29 cellular contexts compared by ENCODE assay signal in the genomic region with DNA sequence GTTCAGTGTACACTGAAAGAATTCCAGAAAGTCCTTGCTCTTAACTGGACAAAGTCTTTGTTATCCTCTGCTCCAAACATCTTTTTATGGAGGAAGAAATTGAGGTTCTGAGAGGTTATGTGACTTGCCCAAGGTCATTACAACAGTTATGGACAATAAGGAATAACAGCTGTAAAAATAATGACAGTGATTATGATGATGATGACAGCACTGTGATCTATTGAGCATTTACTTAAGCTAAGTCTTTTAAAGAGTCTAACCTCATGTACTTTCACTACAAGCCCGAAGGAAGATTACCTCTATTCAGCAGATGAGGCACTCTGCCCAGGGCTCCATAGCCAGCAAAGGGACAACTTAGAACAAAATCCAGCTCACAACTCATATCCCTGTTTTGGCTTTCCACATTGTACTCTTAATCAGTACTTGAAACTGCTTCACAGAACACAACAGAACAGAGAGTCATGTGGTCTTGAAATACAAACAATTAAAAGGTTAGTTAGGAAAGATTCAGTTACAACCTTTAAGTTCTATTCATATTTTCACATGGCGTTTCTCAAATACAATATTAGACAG.
A peak's percentile ranks its signal among the peaks of the same experiment; 100 is the strongest.
DNase-seq lines count a peak whose midpoint lies in the region; ATAC-seq and TF ChIP-seq lines count a peak whose summit lies in the region.
"Had no signal": no experiment of that assay in that cellular context is flagged by ENCODE, and none has a peak within 500 bp of the region (broad histone marks: within the 10 kb centered on the region; RNA-seq: fewer than 3 reads in every experiment).

No MANE protein-coding gene starts in this region.

- H3K27ac Mint-ChIP-seq in chondrocyte (ENCODE audit: unreplicated experiment): no peak overlapping the region
- H3K27ac Mint-ChIP-seq: activated CD4-positive, alpha-beta T cell treated with anti-CD3 and anti-CD28 coated beads for 36 hours; activated CD8-positive, alpha-beta T cell treated with anti-CD3 and anti-CD28 coated beads for 36 hours; activated naive CD4-positive, alpha-beta T cell treated with anti-CD3 and anti-CD28 coated beads, Interleukin-2, amount 10 ng/mL, durations not matched to agents 7 days and 5 days; activated T-helper 17 cell treated with anti-CD3 and anti-CD28 coated beads, Interleukin-2, amount 50 U/mL, for 72 hours; CD8-positive, alpha-beta T cell; HFFc6; neural progenitor cell had no signal

- DNase-seq in Right ventricle myocardium superior (no peak), left ventricle myocardium inferior (no peak), left ventricle myocardium superior (peak; percentile 36), skeletal muscle cell (ENCODE audit: low read depth) (peak; percentile 21), chondrocyte (ENCODE audit: low spot score) (no peak), cortex of kidney (lab: John Stamatoyannopoulos, UW) (no peak)
- DNase-seq in activated T-cell treated with anti-CD3 and anti-CD28 coated beads, Interleukin-2, amount 50 U/mL, for 48 hours: no peak
- DNase-seq: activated CD4-positive, alpha-beta T cell treated with anti-CD3 and anti-CD28 coated beads for 36 hours; activated CD8-positive, alpha-beta memory T cell treated with anti-CD3 and anti-CD28 coated beads, Interleukin-2, amount 50 U/mL, for 48 hours; activated CD8-positive, alpha-beta T cell treated with anti-CD3 and anti-CD28 coated beads for 36 hours; activated naive CD4-positive, alpha-beta T cell treated with anti-CD3 and anti-CD28 coated beads, Interleukin-2, amount 10 ng/mL, durations not matched to agents 7 days and 5 days; AML-193; amniotic stem cell; brain microvascular endothelial cell; CD8-positive, alpha-beta T cell; DMS 273 treated with DMSO at 0.1 percent for 48 hours; effector CD8-positive, alpha-beta T cell; glutamatergic neuron; HFFc6; NCI-H1048; NCI-H1694; pancreas; stimulated activated CD4-positive, alpha-beta T cell treated with anti-CD3 and anti-CD28 coated beads, Interleukin-4, amount 100 ng/mL, for 4 hours; substantia nigra; SW 1271 had no signal

- ATAC-seq in Right ventricle myocardium superior (ENCODE audit: poor library complexity) (peak; percentile 67), left ventricle myocardium superior (peak; percentile 76), HG02610 (IDR thresholded peaks at IDR 0.05; ENCODE audit: unreplicated experiment) (no peak)
- ATAC-seq: activated CD4-positive, alpha-beta T cell treated with anti-CD3 and anti-CD28 coated beads for 36 hours; activated CD8-positive, alpha-beta T cell treated with anti-CD3 and anti-CD28 coated beads for 36 hours; activated T-helper 17 cell treated with anti-CD3 and anti-CD28 coated beads, Interleukin-2, amount 50 U/mL, for 72 hours; CD8-positive, alpha-beta T cell; pancreas had no signal

- no peak overlapping the region for H3K27ac ChIP-seq in left ventricle myocardium inferior (replicated peaks)
- H3K27ac ChIP-seq: brain microvascular endothelial cell, neural progenitor cell, pancreas, SJCRH30 had no signal

- no peak overlapping the region for H3K4me3 Mint-ChIP-seq in chondrocyte (ENCODE audit: unreplicated experiment)
- H3K4me3 Mint-ChIP-seq: activated CD4-positive, alpha-beta T cell treated with anti-CD3 and anti-CD28 coated beads for 36 hours; activated CD8-positive, alpha-beta T cell treated with anti-CD3 and anti-CD28 coated beads for 36 hours; activated naive CD4-positive, alpha-beta T cell treated with anti-CD3 and anti-CD28 coated beads, Interleukin-2, amount 10 ng/mL, durations not matched to agents 7 days and 5 days; activated T-helper 17 cell treated with anti-CD3 and anti-CD28 coated beads, Interleukin-2, amount 50 U/mL, for 72 hours; CD8-positive, alpha-beta T cell; HFFc6; neural progenitor cell had no signal

- H3K27me3 Mint-ChIP-seq in chondrocyte (ENCODE audit: low read depth): no peaks in the 10 kb centered on the region
- H3K27me3 Mint-ChIP-seq: activated CD4-positive, alpha-beta T cell treated with anti-CD3 and anti-CD28 coated beads for 36 hours; activated naive CD4-positive, alpha-beta T cell treated with anti-CD3 and anti-CD28 coated beads, Interleukin-2, amount 10 ng/mL, durations not matched to agents 7 days and 5 days; activated T-helper 17 cell treated with anti-CD3 and anti-CD28 coated beads, Interleukin-2, amount 50 U/mL, for 72 hours had no signal

- no peaks in the 10 kb centered on the region for H3K36me3 ChIP-seq in left ventricle myocardium inferior
- H3K36me3 ChIP-seq: brain microvascular endothelial cell, neural progenitor cell, pancreas, SJCRH30 had no signal

- no peaks in the 10 kb centered on the region for H3K27me3 ChIP-seq in left ventricle myocardium inferior (ENCODE audit: low read depth)
- H3K27me3 ChIP-seq: brain microvascular endothelial cell, neural progenitor cell, pancreas, SJCRH30 had no signal

- intact Hi-C loops in Right ventricle myocardium superior (cut with DNase I): no loop called here
- intact Hi-C loops in left ventricle myocardium inferior (cut with micrococcal nuclease): no loop called here
- intact Hi-C loops in left ventricle myocardium superior (cut with micrococcal nuclease): loop anchor here (10.0 kb wide), 1 partner anchor 174 kb away; no protein-coding TSS in a partner anchor

- no peaks in the 10 kb centered on the region for H3K4me1 Mint-ChIP-seq in chondrocyte (ENCODE audit: low read depth)
- H3K4me1 Mint-ChIP-seq: activated CD4-positive, alpha-beta T cell treated with anti-CD3 and anti-CD28 coated beads for 36 hours; activated naive CD4-positive, alpha-beta T cell treated with anti-CD3 and anti-CD28 coated beads, Interleukin-2, amount 10 ng/mL, durations not matched to agents 7 days and 5 days; activated T-helper 17 cell treated with anti-CD3 and anti-CD28 coated beads, Interleukin-2, amount 50 U/mL, for 72 hours; neural progenitor cell had no signal

- no peaks in the 10 kb centered on the region for H3K36me3 Mint-ChIP-seq in chondrocyte (ENCODE audit: low read depth)
- H3K36me3 Mint-ChIP-seq: activated naive CD4-positive, alpha-beta T cell treated with anti-CD3 and anti-CD28 coated beads, Interleukin-2, amount 10 ng/mL, durations not matched to agents 7 days and 5 days; CD8-positive, alpha-beta T cell; neural progenitor cell had no signal

- H3K4me1 ChIP-seq in left ventricle myocardium inferior: no peaks in the 10 kb centered on the region

- peaks cover 3% of the 10 kb centered on the region for H3K9me3 Mint-ChIP-seq in chondrocyte (ENCODE audit: low read depth)
- H3K9me3 Mint-ChIP-seq: activated CD8-positive, alpha-beta T cell treated with anti-CD3 and anti-CD28 coated beads for 36 hours; activated naive CD4-positive, alpha-beta T cell treated with anti-CD3 and anti-CD28 coated beads, Interleukin-2, amount 10 ng/mL, durations not matched to agents 7 days and 5 days; activated T-helper 17 cell treated with anti-CD3 and anti-CD28 coated beads, Interleukin-2, amount 50 U/mL, for 72 hours; CD8-positive, alpha-beta T cell; HFFc6; neural progenitor cell had no signal

- H3K9me3 ChIP-seq in left ventricle myocardium inferior (replicated peaks): no peaks in the 10 kb centered on the region
- H3K9me3 ChIP-seq: pancreas, SJCRH30 had no signal

- no peak overlapping the region for H3K4me3 ChIP-seq in left ventricle myocardium inferior
- H3K4me3 ChIP-seq in skeletal muscle cell (ENCODE audit: low read depth, low read length): no peak overlapping the region
- H3K4me3 ChIP-seq: neural progenitor cell, pancreas, SJCRH30 had no signal

- TF ChIP-seq CTCF in left ventricle myocardium inferior (IDR thresholded peaks at IDR 0.05; ENCODE audit: borderline replicate concordance): no peak
- no peak for TF ChIP-seq CTCF in chondrocyte (IDR thresholded peaks at IDR 0.05)

Comparison
In these comparisons a context has a peak if more than half of its experiments do, and no peak if none do; other contexts are left out.
1. DNase-seq: peak in left ventricle myocardium superior (single experiment) and skeletal muscle cell (single experiment); none in Right ventricle myocardium superior (single experiment), left ventricle myocardium inferior (single experiment), chondrocyte (single experiment), activated T-cell treated with anti-CD3 and anti-CD28 coated beads, Interleukin-2, amount 50 U/mL, for 48 hours (0 of 2) and cortex of kidney (single experiment).